Comparison of ENCODE assay signal across 8 cellular contexts in the genomic region with DNA sequence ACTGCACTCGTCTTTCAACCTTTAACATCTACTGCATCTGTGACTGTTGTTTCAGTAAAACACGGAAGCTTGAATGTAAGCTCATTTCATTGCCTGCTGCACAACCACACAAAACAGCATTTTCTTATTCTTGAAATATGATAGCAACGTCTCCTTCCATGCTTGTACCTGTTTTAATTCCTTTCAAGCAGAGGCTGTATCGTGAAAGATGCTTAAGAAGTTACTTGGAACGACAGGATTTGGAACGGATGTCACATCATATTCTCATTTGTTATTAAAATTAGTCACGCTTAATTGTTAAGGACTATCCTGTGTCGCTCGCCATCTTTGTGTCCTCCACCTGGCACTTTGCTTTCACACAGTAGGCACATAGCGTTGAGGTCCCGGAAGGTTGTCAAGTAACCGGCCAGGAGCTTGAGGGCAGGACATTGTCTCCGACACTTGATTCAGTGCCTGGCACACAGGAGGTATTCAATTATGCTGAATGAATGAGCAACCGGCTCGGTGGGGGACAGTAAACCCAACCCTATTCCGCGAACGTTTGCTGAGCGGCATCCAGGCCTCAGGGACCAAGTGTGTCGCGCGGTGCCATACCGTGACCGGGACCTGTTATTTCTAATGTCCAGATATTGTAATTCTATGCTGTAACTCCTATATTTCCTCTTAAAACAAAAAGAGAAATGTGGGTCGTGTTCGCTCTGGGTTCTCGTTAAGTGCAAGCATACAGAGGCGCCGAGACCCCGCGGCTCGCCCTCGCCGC. TPM values are rescaled to one million over a fixed set of nuclear protein-coding genes. Genes with fewer than 3 reads are reported as not detected.
DNase-seq lines count a peak whose midpoint lies in the region; ATAC-seq, FAIRE-seq and TF ChIP-seq lines count a peak whose summit lies in the region.

No MANE protein-coding gene starts in this region.

- intact Hi-C loops in left ventricle myocardium inferior (cut with micrococcal nuclease) = no loop called here
- intact Hi-C loops in psoas muscle (cut with DNase I) = loop anchor here in 1 of 2 donors (2.0 to 10.0 kb wide), 2 partner anchors 71 to 381 kb away; no protein-coding TSS in a partner anchor

- H3K9me3 ChIP-seq in left ventricle myocardium inferior (replicated peaks) (no peaks in the 10 kb centered on the region), psoas muscle (no peaks in the 10 kb centered on the region)

- ATAC-seq in GM19043 (IDR thresholded peaks at IDR 0.05; ENCODE audit: low read depth, unreplicated experiment) (peak; percentile 27), HG03280 (IDR thresholded peaks at IDR 0.05; ENCODE audit: unreplicated experiment) (peak; percentile 36), psoas muscle (peak; percentile 31 to 45 (median 43))

- no peak for FAIRE-seq in RCC 7860 (lab: Jason Lieb, UNC)

- peaks cover 5% of the 10 kb centered on the region for H3K36me3 Mint-ChIP-seq in activated naive CD8-positive, alpha-beta T cell

- H3K27ac ChIP-seq in C4-2B (peak overlapping the region; percentile 80), left ventricle myocardium inferior (replicated peaks) (peak overlapping the region; percentile 100), psoas muscle (peak overlapping the region; percentile 99)

- H3K27me3 ChIP-seq in left ventricle myocardium inferior (ENCODE audit: low read depth) (no peaks in the 10 kb centered on the region), psoas muscle (ENCODE audit: insufficient read depth in 3 of 3, low read length in 2 of 3) (no peaks in the 10 kb centered on the region)

- DNase-seq in NCI-H774 (lab: John Stamatoyannopoulos, UW) = peak; percentile 71
- no peak for DNase-seq in left ventricle myocardium inferior
- DNase-seq in psoas muscle = no peak
- no peak for DNase-seq in RCC 7860 (ENCODE audit: low spot score)

- H3K27me3 Mint-ChIP-seq in activated naive CD8-positive, alpha-beta T cell = no peaks in the 10 kb centered on the region

- H3K4me3 Mint-ChIP-seq in activated naive CD8-positive, alpha-beta T cell = peak overlapping the region; percentile 94

- no peaks in the 10 kb centered on the region for H3K9me3 Mint-ChIP-seq in activated naive CD8-positive, alpha-beta T cell (ENCODE audit: low read depth)

- H3K4me1 ChIP-seq in left ventricle myocardium inferior = peaks cover 54% of the 10 kb centered on the region
- H3K4me1 ChIP-seq in psoas muscle = peaks cover 21% of the 10 kb centered on the region

- TF ChIP-seq CTCF in C4-2B (conservative IDR thresholded peaks at IDR 0.05) (0 out of 2 replicates have a peak, but pooled peaks have one; percentile 2), left ventricle myocardium inferior (IDR thresholded peaks at IDR 0.05; ENCODE audit: borderline replicate concordance) (no peak), psoas muscle (IDR thresholded peaks at IDR 0.05) (no peak)

- H3K4me1 Mint-ChIP-seq in activated naive CD8-positive, alpha-beta T cell (ENCODE audit: low read depth) = peaks cover 48% of the 10 kb centered on the region

- H3K36me3 ChIP-seq in left ventricle myocardium inferior = no peaks in the 10 kb centered on the region
- H3K36me3 ChIP-seq in psoas muscle (ENCODE audit: insufficient read depth in 1 of 2, low read depth in 1 of 2) = no peaks in the 10 kb centered on the region

- H3K4me3 ChIP-seq in left ventricle myocardium inferior (peak overlapping the region; percentile 91), psoas muscle (peak overlapping the region; percentile 93)

- H3K27ac Mint-ChIP-seq in activated naive CD8-positive, alpha-beta T cell = peak overlapping the region; percentile 97

- 3 to 5% (median 5%) methylated on average over 33 to 34 of the region's 34 CpGs for WGBS in psoas muscle, 3 donors

RNA-seq across cellular contexts. Expression of gene SH3GLB1, which starts 0.5 kb away (rescaled TPM):
- total RNA-seq in left ventricle myocardium inferior (114 TPM), psoas muscle (100 to 1,000 TPM; 158 to 315 (median 198) TPM)
- 100 to 1,000 TPM in 1 of 3 donors, 10 to 100 TPM in 2; 68.8 to 124 (median 81.4) TPM for polyA plus RNA-seq in psoas muscle
